ENCODE assay signal across 2 cellular contexts in genomic region chr5:139611703-139612584, GRCh38.
TF ChIP-seq lines count a peak whose summit lies in the region.

No MANE protein-coding gene starts in this region.

TF ChIP-seq in SK-N-SH treated with all-trans-retinoic acid at 6 μM for 48 hours, 23 proteins besides CTCF, POLR2A, EP300 and RAD21 (continued from another document):
- TF ChIP-seq POU6F1 (CRISPR knock-in tag; IDR thresholded peaks at IDR 0.05; ENCODE audit: borderline replicate concordance, low read depth) (no peak), TSHZ2 (CRISPR knock-in tag; IDR thresholded peaks at IDR 0.05) (no peak), TCF4 (CRISPR knock-in tag; IDR thresholded peaks at IDR 0.05; ENCODE audit: borderline replicate concordance) (no peak), PPARA (CRISPR knock-in tag; IDR thresholded peaks at IDR 0.05; ENCODE audit: borderline replicate concordance) (no peak), SNAI2 (CRISPR knock-in tag; IDR thresholded peaks at IDR 0.05) (no peak), CSRNP3 (CRISPR knock-in tag; IDR thresholded peaks at IDR 0.05) (no peak), ZNF565 (CRISPR knock-in tag; conservative IDR thresholded peaks at IDR 0.05; ENCODE audit: low read depth) (no peak), ZFP30 (CRISPR knock-in tag; IDR thresholded peaks at IDR 0.05) (no peak), OSR1 (CRISPR knock-in tag; IDR thresholded peaks at IDR 0.05) (no peak), ZNF8 (CRISPR knock-in tag; IDR thresholded peaks at IDR 0.05) (no peak), CREB5 (CRISPR knock-in tag; IDR thresholded peaks at IDR 0.05; ENCODE audit: low read depth) (no peak), PATZ1 (CRISPR knock-in tag; IDR thresholded peaks at IDR 0.05; ENCODE audit: borderline replicate concordance) (no peak), RARB (CRISPR knock-in tag; IDR thresholded peaks at IDR 0.05) (no peak), ZC3H10 (CRISPR knock-in tag; IDR thresholded peaks at IDR 0.05) (no peak)

TF ChIP-seq in SK-N-SH, 30 proteins besides CTCF, POLR2A, EP300 and RAD21 (continued from another document):
- TF ChIP-seq ZBTB33 (IDR thresholded peaks at IDR 0.05; ENCODE audit: borderline replicate concordance, low read depth): no peak
- no peak for TF ChIP-seq MXI1 (IDR thresholded peaks at IDR 0.05; ENCODE audit: low read depth, low read length)
- no peak for TF ChIP-seq RCOR1 (IDR thresholded peaks at IDR 0.05; ENCODE audit: low read length)
- no peak for TF ChIP-seq FOXM1 (IDR thresholded peaks at IDR 0.05; ENCODE audit: low read depth)
- no peak for TF ChIP-seq RFX5 (IDR thresholded peaks at IDR 0.05; ENCODE audit: low read length)
- no peak for TF ChIP-seq FOSL2 (IDR thresholded peaks at IDR 0.05; ENCODE audit: borderline replicate concordance, low read depth)
- no peak for TF ChIP-seq TAF1 (IDR thresholded peaks at IDR 0.05; ENCODE audit: borderline replicate concordance, low read depth, low read length)
- no peak for TF ChIP-seq USF2 (IDR thresholded peaks at IDR 0.05; ENCODE audit: borderline replicate concordance, low read depth, low read length)
- TF ChIP-seq SMC3 (IDR thresholded peaks at IDR 0.05; ENCODE audit: low read depth, low read length): no peak
- no peak for TF ChIP-seq IRF3 (IDR thresholded peaks at IDR 0.05; ENCODE audit: low read depth, low read length)
- TF ChIP-seq GABPA (IDR thresholded peaks at IDR 0.05; ENCODE audit: low read depth): no peak
- no peak for TF ChIP-seq ELF1 (IDR thresholded peaks at IDR 0.05)
- TF ChIP-seq JUND (IDR thresholded peaks at IDR 0.05): no peak
- no peak for TF ChIP-seq POLR2AphosphoS5 (IDR thresholded peaks at IDR 0.05; ENCODE audit: low read depth, low read length)
TF ChIP-seq in SK-N-SH: peak in this region for 0.
